In genomic region chr1:9234223-9235122, GRCh38 we compare ENCODE assay signal across 1 cellular context.
A peak's percentile ranks its signal among the peaks of the same experiment; 100 is the strongest.
TF ChIP-seq lines count a peak whose summit lies in the region.

A gene with protein sequence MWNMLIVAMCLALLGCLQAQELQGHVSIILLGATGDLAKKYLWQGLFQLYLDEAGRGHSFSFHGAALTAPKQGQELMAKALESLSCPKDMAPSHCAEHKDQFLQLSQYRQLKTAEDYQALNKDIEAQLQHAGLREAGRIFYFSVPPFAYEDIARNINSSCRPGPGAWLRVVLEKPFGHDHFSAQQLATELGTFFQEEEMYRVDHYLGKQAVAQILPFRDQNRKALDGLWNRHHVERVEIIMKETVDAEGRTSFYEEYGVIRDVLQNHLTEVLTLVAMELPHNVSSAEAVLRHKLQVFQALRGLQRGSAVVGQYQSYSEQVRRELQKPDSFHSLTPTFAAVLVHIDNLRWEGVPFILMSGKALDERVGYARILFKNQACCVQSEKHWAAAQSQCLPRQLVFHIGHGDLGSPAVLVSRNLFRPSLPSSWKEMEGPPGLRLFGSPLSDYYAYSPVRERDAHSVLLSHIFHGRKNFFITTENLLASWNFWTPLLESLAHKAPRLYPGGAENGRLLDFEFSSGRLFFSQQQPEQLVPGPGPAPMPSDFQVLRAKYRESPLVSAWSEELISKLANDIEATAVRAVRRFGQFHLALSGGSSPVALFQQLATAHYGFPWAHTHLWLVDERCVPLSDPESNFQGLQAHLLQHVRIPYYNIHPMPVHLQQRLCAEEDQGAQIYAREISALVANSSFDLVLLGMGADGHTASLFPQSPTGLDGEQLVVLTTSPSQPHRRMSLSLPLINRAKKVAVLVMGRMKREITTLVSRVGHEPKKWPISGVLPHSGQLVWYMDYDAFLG (plus strand): TSS chr1:9234774. CDS start chr1:9244935, 10,161 bp downstream.

TF ChIP-seq in HEK293, 187 proteins besides CTCF, POLR2A, EP300 and RAD21 (continued from another document and continues in another):
- TF ChIP-seq, protein P1, sequence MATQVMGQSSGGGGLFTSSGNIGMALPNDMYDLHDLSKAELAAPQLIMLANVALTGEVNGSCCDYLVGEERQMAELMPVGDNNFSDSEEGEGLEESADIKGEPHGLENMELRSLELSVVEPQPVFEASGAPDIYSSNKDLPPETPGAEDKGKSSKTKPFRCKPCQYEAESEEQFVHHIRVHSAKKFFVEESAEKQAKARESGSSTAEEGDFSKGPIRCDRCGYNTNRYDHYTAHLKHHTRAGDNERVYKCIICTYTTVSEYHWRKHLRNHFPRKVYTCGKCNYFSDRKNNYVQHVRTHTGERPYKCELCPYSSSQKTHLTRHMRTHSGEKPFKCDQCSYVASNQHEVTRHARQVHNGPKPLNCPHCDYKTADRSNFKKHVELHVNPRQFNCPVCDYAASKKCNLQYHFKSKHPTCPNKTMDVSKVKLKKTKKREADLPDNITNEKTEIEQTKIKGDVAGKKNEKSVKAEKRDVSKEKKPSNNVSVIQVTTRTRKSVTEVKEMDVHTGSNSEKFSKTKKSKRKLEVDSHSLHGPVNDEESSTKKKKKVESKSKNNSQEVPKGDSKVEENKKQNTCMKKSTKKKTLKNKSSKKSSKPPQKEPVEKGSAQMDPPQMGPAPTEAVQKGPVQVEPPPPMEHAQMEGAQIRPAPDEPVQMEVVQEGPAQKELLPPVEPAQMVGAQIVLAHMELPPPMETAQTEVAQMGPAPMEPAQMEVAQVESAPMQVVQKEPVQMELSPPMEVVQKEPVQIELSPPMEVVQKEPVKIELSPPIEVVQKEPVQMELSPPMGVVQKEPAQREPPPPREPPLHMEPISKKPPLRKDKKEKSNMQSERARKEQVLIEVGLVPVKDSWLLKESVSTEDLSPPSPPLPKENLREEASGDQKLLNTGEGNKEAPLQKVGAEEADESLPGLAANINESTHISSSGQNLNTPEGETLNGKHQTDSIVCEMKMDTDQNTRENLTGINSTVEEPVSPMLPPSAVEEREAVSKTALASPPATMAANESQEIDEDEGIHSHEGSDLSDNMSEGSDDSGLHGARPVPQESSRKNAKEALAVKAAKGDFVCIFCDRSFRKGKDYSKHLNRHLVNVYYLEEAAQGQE (tag by site-specific recombination; IDR thresholded peaks at IDR 0.05), result no peak
- no peak for TF ChIP-seq ZNF274 (IDR thresholded peaks at IDR 0.05; ENCODE audit: low read length)
- TF ChIP-seq ZNF274 (tag by site-specific recombination; IDR thresholded peaks at IDR 0.05; ENCODE audit: borderline replicate concordance), result no peak
- TF ChIP-seq ZNF670 (tag by site-specific recombination; IDR thresholded peaks at IDR 0.05; ENCODE audit: low read depth), result no peak
- TF ChIP-seq ZNF184 (tag by site-specific recombination; IDR thresholded peaks at IDR 0.05), result no peak; the same call in 1 of the 2 replicates
- 0 out of 2 replicates have a peak, but pooled peaks have one; percentile 19 for TF ChIP-seq YY1 (tag by site-specific recombination; IDR thresholded peaks at IDR 0.05)
- 0 out of 2 replicates have a peak, but pooled peaks have one; percentile 32 for TF ChIP-seq ZNF639 (tag by site-specific recombination; IDR thresholded peaks at IDR 0.05)
- TF ChIP-seq ZNF24 (tag by site-specific recombination; IDR thresholded peaks at IDR 0.05), result peak; percentile 60; the same call in 1 of the 2 replicates
- TF ChIP-seq ZNF10 (tag by site-specific recombination; IDR thresholded peaks at IDR 0.05), result no peak
- TF ChIP-seq ZNF404 (tag by site-specific recombination; IDR thresholded peaks at IDR 0.05), result no peak
- TF ChIP-seq, protein P2, sequence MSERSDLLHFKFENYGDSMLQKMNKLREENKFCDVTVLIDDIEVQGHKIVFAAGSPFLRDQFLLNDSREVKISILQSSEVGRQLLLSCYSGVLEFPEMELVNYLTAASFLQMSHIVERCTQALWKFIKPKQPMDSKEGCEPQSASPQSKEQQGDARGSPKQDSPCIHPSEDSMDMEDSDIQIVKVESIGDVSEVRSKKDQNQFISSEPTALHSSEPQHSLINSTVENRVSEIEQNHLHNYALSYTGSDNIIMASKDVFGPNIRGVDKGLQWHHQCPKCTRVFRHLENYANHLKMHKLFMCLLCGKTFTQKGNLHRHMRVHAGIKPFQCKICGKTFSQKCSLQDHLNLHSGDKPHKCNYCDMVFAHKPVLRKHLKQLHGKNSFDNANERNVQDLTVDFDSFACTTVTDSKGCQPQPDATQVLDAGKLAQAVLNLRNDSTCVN (tag by site-specific recombination; optimal IDR thresholded peaks at IDR 0.05), result peak; percentile 61
- TF ChIP-seq, protein P3, sequence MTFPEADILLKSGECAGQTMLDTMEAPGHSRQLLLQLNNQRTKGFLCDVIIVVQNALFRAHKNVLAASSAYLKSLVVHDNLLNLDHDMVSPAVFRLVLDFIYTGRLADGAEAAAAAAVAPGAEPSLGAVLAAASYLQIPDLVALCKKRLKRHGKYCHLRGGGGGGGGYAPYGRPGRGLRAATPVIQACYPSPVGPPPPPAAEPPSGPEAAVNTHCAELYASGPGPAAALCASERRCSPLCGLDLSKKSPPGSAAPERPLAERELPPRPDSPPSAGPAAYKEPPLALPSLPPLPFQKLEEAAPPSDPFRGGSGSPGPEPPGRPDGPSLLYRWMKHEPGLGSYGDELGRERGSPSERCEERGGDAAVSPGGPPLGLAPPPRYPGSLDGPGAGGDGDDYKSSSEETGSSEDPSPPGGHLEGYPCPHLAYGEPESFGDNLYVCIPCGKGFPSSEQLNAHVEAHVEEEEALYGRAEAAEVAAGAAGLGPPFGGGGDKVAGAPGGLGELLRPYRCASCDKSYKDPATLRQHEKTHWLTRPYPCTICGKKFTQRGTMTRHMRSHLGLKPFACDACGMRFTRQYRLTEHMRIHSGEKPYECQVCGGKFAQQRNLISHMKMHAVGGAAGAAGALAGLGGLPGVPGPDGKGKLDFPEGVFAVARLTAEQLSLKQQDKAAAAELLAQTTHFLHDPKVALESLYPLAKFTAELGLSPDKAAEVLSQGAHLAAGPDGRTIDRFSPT (tag by site-specific recombination; IDR thresholded peaks at IDR 0.05), result no peak
- no peak for TF ChIP-seq ZXDB (tag by site-specific recombination; IDR thresholded peaks at IDR 0.05)
- TF ChIP-seq ZNF2 (tag by site-specific recombination; IDR thresholded peaks at IDR 0.05), result 0 out of 2 replicates have a peak, but pooled peaks have one; percentile 28
- TF ChIP-seq SP7 (tag by site-specific recombination; IDR thresholded peaks at IDR 0.05), result peak; percentile 67
- TF ChIP-seq ZNF548 (tag by site-specific recombination; IDR thresholded peaks at IDR 0.05), result no peak
- TF ChIP-seq ZNF629 (tag by site-specific recombination; IDR thresholded peaks at IDR 0.05), result peak; percentile 57
- TF ChIP-seq, protein P4, sequence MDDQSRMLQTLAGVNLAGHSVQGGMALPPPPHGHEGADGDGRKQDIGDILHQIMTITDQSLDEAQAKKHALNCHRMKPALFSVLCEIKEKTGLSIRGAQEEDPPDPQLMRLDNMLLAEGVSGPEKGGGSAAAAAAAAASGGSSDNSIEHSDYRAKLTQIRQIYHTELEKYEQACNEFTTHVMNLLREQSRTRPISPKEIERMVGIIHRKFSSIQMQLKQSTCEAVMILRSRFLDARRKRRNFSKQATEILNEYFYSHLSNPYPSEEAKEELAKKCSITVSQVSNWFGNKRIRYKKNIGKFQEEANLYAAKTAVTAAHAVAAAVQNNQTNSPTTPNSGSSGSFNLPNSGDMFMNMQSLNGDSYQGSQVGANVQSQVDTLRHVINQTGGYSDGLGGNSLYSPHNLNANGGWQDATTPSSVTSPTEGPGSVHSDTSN (CRISPR knock-in tag; IDR thresholded peaks at IDR 0.05), result 0 out of 2 replicates have a peak, but pooled peaks have one; percentile 44
- TF ChIP-seq ATF2 (tag by site-specific recombination; IDR thresholded peaks at IDR 0.05; ENCODE audit: low read depth), result no peak
- peak; percentile 75; the same call in 1 of the 2 replicates for TF ChIP-seq ZSCAN30 (tag by site-specific recombination; IDR thresholded peaks at IDR 0.05)
- peak; percentile 58; the same call in 1 of the 2 replicates for TF ChIP-seq ZEB2 (tag by site-specific recombination; IDR thresholded peaks at IDR 0.05)
- TF ChIP-seq SP3 (tag by site-specific recombination; IDR thresholded peaks at IDR 0.05), result peak; percentile 73
- 0 out of 2 replicates have a peak, but pooled peaks have one; percentile 23 for TF ChIP-seq ZIC2 (tag by site-specific recombination; IDR thresholded peaks at IDR 0.05)
- 0 out of 2 replicates have a peak, but pooled peaks have one; percentile 30 for TF ChIP-seq MZF1 (tag by site-specific recombination; IDR thresholded peaks at IDR 0.05; ENCODE audit: borderline replicate concordance)
- TF ChIP-seq ZNF626 (tag by site-specific recombination; IDR thresholded peaks at IDR 0.05), result no peak; the same call in 1 of the 2 replicates
- no peak for TF ChIP-seq OSR2 (tag by site-specific recombination; IDR thresholded peaks at IDR 0.05)
- TF ChIP-seq, protein P5, sequence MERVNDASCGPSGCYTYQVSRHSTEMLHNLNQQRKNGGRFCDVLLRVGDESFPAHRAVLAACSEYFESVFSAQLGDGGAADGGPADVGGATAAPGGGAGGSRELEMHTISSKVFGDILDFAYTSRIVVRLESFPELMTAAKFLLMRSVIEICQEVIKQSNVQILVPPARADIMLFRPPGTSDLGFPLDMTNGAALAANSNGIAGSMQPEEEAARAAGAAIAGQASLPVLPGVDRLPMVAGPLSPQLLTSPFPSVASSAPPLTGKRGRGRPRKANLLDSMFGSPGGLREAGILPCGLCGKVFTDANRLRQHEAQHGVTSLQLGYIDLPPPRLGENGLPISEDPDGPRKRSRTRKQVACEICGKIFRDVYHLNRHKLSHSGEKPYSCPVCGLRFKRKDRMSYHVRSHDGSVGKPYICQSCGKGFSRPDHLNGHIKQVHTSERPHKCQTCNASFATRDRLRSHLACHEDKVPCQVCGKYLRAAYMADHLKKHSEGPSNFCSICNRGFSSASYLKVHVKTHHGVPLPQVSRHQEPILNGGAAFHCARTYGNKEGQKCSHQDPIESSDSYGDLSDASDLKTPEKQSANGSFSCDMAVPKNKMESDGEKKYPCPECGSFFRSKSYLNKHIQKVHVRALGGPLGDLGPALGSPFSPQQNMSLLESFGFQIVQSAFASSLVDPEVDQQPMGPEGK (tag by site-specific recombination; IDR thresholded peaks at IDR 0.05), result peak; percentile 61
- no peak for TF ChIP-seq ZNF362 (tag by site-specific recombination; IDR thresholded peaks at IDR 0.05)
- TF ChIP-seq, protein P6, sequence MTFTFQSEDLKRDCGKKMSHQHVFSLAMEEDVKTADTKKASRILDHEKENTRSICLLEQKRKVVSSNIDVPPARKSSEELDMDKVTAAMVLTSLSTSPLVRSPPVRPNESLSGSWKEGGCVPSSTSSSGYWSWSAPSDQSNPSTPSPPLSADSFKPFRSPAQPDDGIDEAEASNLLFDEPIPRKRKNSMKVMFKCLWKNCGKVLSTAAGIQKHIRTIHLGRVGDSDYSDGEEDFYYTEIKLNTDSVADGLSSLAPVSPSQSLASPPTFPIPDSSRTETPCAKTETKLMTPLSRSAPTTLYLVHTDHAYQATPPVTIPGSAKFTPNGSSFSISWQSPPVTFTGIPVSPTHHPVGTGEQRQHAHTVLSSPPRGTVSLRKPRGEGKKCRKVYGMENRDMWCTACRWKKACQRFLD (tag by site-specific recombination; IDR thresholded peaks at IDR 0.05), result no peak
- TF ChIP-seq, protein P7, sequence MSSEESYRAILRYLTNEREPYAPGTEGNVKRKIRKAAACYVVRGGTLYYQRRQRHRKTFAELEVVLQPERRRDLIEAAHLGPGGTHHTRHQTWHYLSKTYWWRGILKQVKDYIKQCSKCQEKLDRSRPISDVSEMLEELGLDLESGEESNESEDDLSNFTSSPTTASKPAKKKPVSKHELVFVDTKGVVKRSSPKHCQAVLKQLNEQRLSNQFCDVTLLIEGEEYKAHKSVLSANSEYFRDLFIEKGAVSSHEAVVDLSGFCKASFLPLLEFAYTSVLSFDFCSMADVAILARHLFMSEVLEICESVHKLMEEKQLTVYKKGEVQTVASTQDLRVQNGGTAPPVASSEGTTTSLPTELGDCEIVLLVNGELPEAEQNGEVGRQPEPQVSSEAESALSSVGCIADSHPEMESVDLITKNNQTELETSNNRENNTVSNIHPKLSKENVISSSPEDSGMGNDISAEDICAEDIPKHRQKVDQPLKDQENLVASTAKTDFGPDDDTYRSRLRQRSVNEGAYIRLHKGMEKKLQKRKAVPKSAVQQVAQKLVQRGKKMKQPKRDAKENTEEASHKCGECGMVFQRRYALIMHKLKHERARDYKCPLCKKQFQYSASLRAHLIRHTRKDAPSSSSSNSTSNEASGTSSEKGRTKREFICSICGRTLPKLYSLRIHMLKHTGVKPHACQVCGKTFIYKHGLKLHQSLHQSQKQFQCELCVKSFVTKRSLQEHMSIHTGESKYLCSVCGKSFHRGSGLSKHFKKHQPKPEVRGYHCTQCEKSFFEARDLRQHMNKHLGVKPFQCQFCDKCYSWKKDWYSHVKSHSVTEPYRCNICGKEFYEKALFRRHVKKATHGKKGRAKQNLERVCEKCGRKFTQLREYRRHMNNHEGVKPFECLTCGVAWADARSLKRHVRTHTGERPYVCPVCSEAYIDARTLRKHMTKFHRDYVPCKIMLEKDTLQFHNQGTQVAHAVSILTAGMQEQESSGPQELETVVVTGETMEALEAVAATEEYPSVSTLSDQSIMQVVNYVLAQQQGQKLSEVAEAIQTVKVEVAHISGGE (tag by site-specific recombination; conservative IDR thresholded peaks at IDR 0.05; ENCODE audit: low read depth), result 0 out of 2 replicates have a peak, but pooled peaks have one; percentile 15
- TF ChIP-seq ZNF530 (tag by site-specific recombination; IDR thresholded peaks at IDR 0.05; ENCODE audit: low read depth), result no peak
- peak; percentile 40; the same call in 1 of the 2 replicates for TF ChIP-seq BCL11B (tag by site-specific recombination; IDR thresholded peaks at IDR 0.05; ENCODE audit: low read depth)
- TF ChIP-seq ZNF138 (tag by site-specific recombination; IDR thresholded peaks at IDR 0.05; ENCODE audit: borderline replicate concordance), result no peak
